Comparison of ENCODE assay signal across 8 cellular contexts in genomic region chr12:95943231-95943842, GRCh38. TPM values are rescaled to one million over a fixed set of nuclear protein-coding genes. Genes with fewer than 3 reads are reported as not detected.
DNase-seq lines count a peak whose midpoint lies in the region; ATAC-seq and TF ChIP-seq lines count a peak whose summit lies in the region.

AMDHD1 (plus strand) TSS chr12:95943331; CDS start chr12:95943399, 68 bp downstream.

- in situ Hi-C loops in G401 (cut with HindIII; ENCODE audit: low sequenced_read_pairs) = no loop called here

- H3K9me2 ChIP-seq in HCT116 (ENCODE audit: insufficient read depth) (no peaks in the 10 kb centered on the region), MM.1S (replicated peaks; ENCODE audit: insufficient read depth, low read length) (no peaks in the 10 kb centered on the region)

- no peaks in the 10 kb centered on the region for H3K9me3 Mint-ChIP-seq in WTC11

- no peaks in the 10 kb centered on the region for H3K36me3 ChIP-seq in HCT116 (ENCODE audit: control insufficient read depth in 1 of 2, insufficient read depth in 2 of 2, low read length in 2 of 2)
- no peaks in the 10 kb centered on the region for H3K36me3 ChIP-seq in MM.1S (replicated peaks; ENCODE audit: insufficient read depth, low read length)

- H3K27ac Mint-ChIP-seq in WTC11 = peak within 1 kb of the TSS; percentile 58; the same call in 1 of the 2 replicates

- H2AFZ ChIP-seq in HCT116 (ENCODE audit: low read depth, low read length, poor library complexity, severe bottlenecking) (peak within 1 kb of the TSS; percentile 99), MM.1S (ENCODE audit: low read length) (peak within 1 kb of the TSS; percentile 93)

- intact Hi-C loops in HCT116 (cut with micrococcal nuclease) = no loop called here

- peak; percentile 40 for DNase-seq in HCT116 (ENCODE audit: low read depth, low spot score)
- peak; percentile 56 for DNase-seq in MM.1S
- DNase-seq in WTC11 (ENCODE audit: low spot score) = peak; percentile 65
- DNase-seq in cerebellum (ENCODE audit: low spot score) = peak; percentile 6
- DNase-seq in left kidney (ENCODE audit: low read depth, low spot score) = peak; percentile 85
- DNase-seq in stimulated activated CD4-positive, alpha-beta T cell treated with anti-CD3 and anti-CD28 coated beads, Interleukin-2, amount 100 ng/mL, for 48 hours = peak; percentile 48 to 60
- no peak for DNase-seq in G401 (ENCODE audit: low spot score)

- H3K36me3 Mint-ChIP-seq in WTC11 = no peaks in the 10 kb centered on the region

- no peak for TF ChIP-seq RAD21 in HCT116 (IDR thresholded peaks at IDR 0.05; ENCODE audit: low read depth)

- H4K20me1 ChIP-seq in HCT116 (ENCODE audit: insufficient read depth) (no peaks in the 10 kb centered on the region), MM.1S (ENCODE audit: insufficient read depth, low read length) (no peaks in the 10 kb centered on the region)

- peaks cover 4 to 8% of the 10 kb centered on the region in 2 experiments; a peak in 3 of 4 replicates for H3K4me1 ChIP-seq in HCT116 (ENCODE audit: control insufficient read depth in 1 of 2, insufficient read depth in 2 of 2, low read length in 2 of 2)
- no peaks in the 10 kb centered on the region; the same call in 1 of the 2 replicates for H3K4me1 ChIP-seq in MM.1S (ENCODE audit: low read length)

- POLR2A ChIA-PET in HCT116 (lab: Charles Lee) = interaction anchor here (0.7 to 2.5 kb wide), 3 partner anchors 11 to 536 kb away, joined by 3 to 11 read pairs (median 4); no protein-coding TSS in a partner anchor
- POLR2A ChIA-PET in WTC11 (lab: Charles Lee) = interaction anchor here (0.5 to 1.0 kb wide), 2 partner anchors 13 to 283 kb away, joined by 3 read pairs; no protein-coding TSS in a partner anchor

- H3K27ac ChIP-seq in HCT116 (ENCODE audit: low read depth, low read length) = peak within 1 kb of the TSS; percentile 80
- peak within 1 kb of the TSS; percentile 17; the same call in 1 of the 2 replicates for H3K27ac ChIP-seq in MM.1S (ENCODE audit: low read length)

- RAD21 ChIA-PET in HCT116 (lab: Charles Lee; ENCODE audit: low non-redundant PET in 1 of 2, low total read pairs in 2 of 2, uncharacterized antibody in 2 of 2, unreplicated experiment in 2 of 2) = no interaction called here

- H3K27me3 Mint-ChIP-seq in WTC11 (ENCODE audit: low read depth) = peaks cover 23% of the 10 kb centered on the region

- H3K27me3 ChIP-seq in HCT116 (ENCODE audit: insufficient read depth, low read length) = 0 out of 2 replicates have a peak, but pooled peaks cover 6% of the 10 kb centered on the region
- H3K27me3 ChIP-seq in MM.1S (replicated peaks; ENCODE audit: insufficient read depth, low read length) = no peaks in the 10 kb centered on the region

- no peak for TF ChIP-seq POLR2A in HCT116 (IDR thresholded peaks at IDR 0.05; ENCODE audit: borderline replicate concordance, extremely low read depth, insufficient read depth, insufficient read length)

- ATAC-seq in HCT116 (peak; percentile 76), WTC11 (peak; percentile 68)

- H3K4me3 ChIP-seq in GM12875 (ENCODE audit: low read depth, low read length) (peak within 1 kb of the TSS; percentile 66), HCT116 (replicated peaks in 1 of 2; ENCODE audit: low read depth in 1 of 2, low read length in 2 of 2) (peak within 1 kb of the TSS; percentile 76 to 89), MM.1S (ENCODE audit: low read length) (peak within 1 kb of the TSS; percentile 85)

- peaks cover 23% of the 10 kb centered on the region for H3K4me1 Mint-ChIP-seq in WTC11

- TF ChIP-seq CTCF in GM12875 (IDR thresholded peaks at IDR 0.05; ENCODE audit: borderline replicate concordance, insufficient read depth, low read depth, low read length) (peak; percentile 13; the same call in 1 of the 2 replicates), HCT116 (IDR thresholded peaks at IDR 0.05 in 2 of 3, conservative IDR thresholded peaks at IDR 0.05 in 1 of 3; ENCODE audit: borderline replicate concordance in 1 of 3, insufficient read depth in 1 of 3, low read depth in 2 of 3, low read length in 2 of 3) (peak in 2 of 3 experiments; percentile 31 to 40; a peak in 4 of 6 replicates), MM.1S (IDR thresholded peaks at IDR 0.05; ENCODE audit: low read length) (peak; percentile 35), WTC11 (IDR thresholded peaks at IDR 0.05) (no peak)

- H3K4me2 ChIP-seq in HCT116 (ENCODE audit: low read length) (peak within 1 kb of the TSS; percentile 91), MM.1S (ENCODE audit: low read depth, low read length) (peak within 1 kb of the TSS; percentile 74)

- peak within 1 kb of the TSS; percentile 81 for H3K9ac ChIP-seq in HCT116 (ENCODE audit: low read length)
- H3K9ac ChIP-seq in MM.1S (ENCODE audit: low read length) = peak within 1 kb of the TSS; percentile 72

- no peaks in the 10 kb centered on the region for H3K79me2 ChIP-seq in HCT116 (ENCODE audit: insufficient read depth, low read length)
- no peaks in the 10 kb centered on the region for H3K79me2 ChIP-seq in MM.1S (ENCODE audit: low read length)

- H3K9me3 ChIP-seq in HCT116 (ENCODE audit: control insufficient read depth in 1 of 2, insufficient read depth in 1 of 2, low read depth in 1 of 2, low read length in 2 of 2) (no peaks in the 10 kb centered on the region), MM.1S (replicated peaks; ENCODE audit: insufficient read depth, low read length) (no peaks in the 10 kb centered on the region)

- CTCF ChIA-PET in HCT116 (lab: Charles Lee) = interaction anchor here (1.3 to 1.5 kb wide), 2 partner anchors 10 to 25 kb away, joined by 4 to 8 read pairs; no protein-coding TSS in a partner anchor
- CTCF ChIA-PET in WTC11 (lab: Charles Lee) = interaction anchor here (1.2 to 4.9 kb wide), 8 partner anchors 9 to 573 kb away, joined by 3 to 46 read pairs (median 10); partner anchors contain the start of gene CDK17

- no TSS peak for BruUV-seq in HCT116 (replicated peaks; lab: Mats Ljungman, UMichigan)

- peak within 1 kb of the TSS; percentile 94 for H3K4me3 Mint-ChIP-seq in WTC11

- H3F3A ChIP-seq in MM.1S (ENCODE audit: insufficient read depth, low read length) = no peaks in the 10 kb centered on the region

TF ChIP-seq in HCT116, 20 proteins besides CTCF, POLR2A, EP300 and RAD21 (continues in another document):
- TF ChIP-seq MAX (IDR thresholded peaks at IDR 0.05) = peak; percentile 45; the same call in 1 of the 2 replicates
- peak; percentile 0; the same call in 1 of the 2 replicates for TF ChIP-seq EGR1 (IDR thresholded peaks at IDR 0.05; ENCODE audit: low read depth)
- no peak; the same call in 1 of the 2 replicates for TF ChIP-seq POLR2AphosphoS5 (IDR thresholded peaks at IDR 0.05; ENCODE audit: low read depth, low read length)
- peak; percentile 38; the same call in 1 of the 2 replicates for TF ChIP-seq SIN3A (IDR thresholded peaks at IDR 0.05; ENCODE audit: low read depth)

TF ChIP-seq in WTC11, 78 proteins besides CTCF, POLR2A, EP300 and RAD21:
- 0 out of 2 replicates have a peak, but pooled peaks have one; percentile 26 for TF ChIP-seq SP1 (CRISPR knock-in tag; conservative IDR thresholded peaks at IDR 0.05)
- no peak for TF ChIP-seq CREM (CRISPR knock-in tag; IDR thresholded peaks at IDR 0.05)
- TF ChIP-seq ZNF423 (CRISPR knock-in tag; IDR thresholded peaks at IDR 0.05) = peak; percentile 47
- TF ChIP-seq CBFB (CRISPR knock-in tag; IDR thresholded peaks at IDR 0.05; ENCODE audit: low read depth) = 0 out of 2 replicates have a peak, but pooled peaks have one; percentile 66
- TF ChIP-seq ESRRA (CRISPR knock-in tag; IDR thresholded peaks at IDR 0.05; ENCODE audit: borderline replicate concordance) = 0 out of 2 replicates have a peak, but pooled peaks have one; percentile 12
- TF ChIP-seq MYBL2 (CRISPR knock-in tag; IDR thresholded peaks at IDR 0.05) = peak; percentile 40; the same call in 1 of the 2 replicates
- TF ChIP-seq ZNF263 (CRISPR knock-in tag; IDR thresholded peaks at IDR 0.05; ENCODE audit: low read depth) = no peak
- TF ChIP-seq USF1 (CRISPR knock-in tag; IDR thresholded peaks at IDR 0.05) = peak; percentile 9; the same call in 1 of the 2 replicates
- peak; percentile 52; the same call in 1 of the 2 replicates for TF ChIP-seq ZNF232 (CRISPR knock-in tag; IDR thresholded peaks at IDR 0.05)

RNA-seq across cellular contexts. Expression of gene AMDHD1, which starts in this region (rescaled TPM):
- 3.0 TPM for total RNA-seq in HCT116 (2021; ENCODE audit: unreplicated experiment)
- polyA plus RNA-seq in HCT116 (2012) = 1.5 and 2.2 TPM in 2 replicates
- total RNA-seq in WTC11 (2021) = 0.62 to 1.6 TPM (median 1.1 TPM) in 3 replicates
- 0.54 TPM for total RNA-seq in cerebellum
- total RNA-seq in G401 (2014; rRNA removed; shearing (Covaris generic)) = 0.27 and 0.62 TPM in 2 replicates

Comparison
In these comparisons a context has a peak if more than half of its experiments do, and no peak if none do; other contexts are left out.
1. Peak in DNase-seq in cerebellum; RNA of the gene not detected or under 1 TPM.